Comparison of ENCODE assay signal across 8 cellular contexts in genomic region chr4:76011700-76012387, GRCh38. TPM values are rescaled to one million over a fixed set of nuclear protein-coding genes. Genes with fewer than 3 reads are reported as not detected.
A peak's percentile ranks its signal among the peaks of the same experiment; 100 is the strongest.
DNase-seq lines count a peak whose midpoint lies in the region; ATAC-seq, FAIRE-seq and TF ChIP-seq lines count a peak whose summit lies in the region.

No MANE protein-coding gene starts in this region.

- H3K79me2 ChIP-seq in OCI-LY3 (ENCODE audit: low read length) (no peaks in the 10 kb centered on the region), smooth muscle cell (ENCODE audit: low read depth) (no peaks in the 10 kb centered on the region)

- H3K9ac ChIP-seq in OCI-LY3 (ENCODE audit: low read length): peak overlapping the region; percentile 95
- peak overlapping the region; percentile 82 for H3K9ac ChIP-seq in smooth muscle cell (ENCODE audit: low read depth)

- H3K4me2 ChIP-seq in OCI-LY3 (ENCODE audit: low read length) (peak overlapping the region; percentile 77), smooth muscle cell (peak overlapping the region; percentile 76)

- peak; percentile 31 for ATAC-seq in gastroesophageal sphincter

- no peaks in the 10 kb centered on the region for H3K9me3 ChIP-seq in OCI-LY3 (ENCODE audit: insufficient read depth, low read length)
- H3K9me3 ChIP-seq in gastroesophageal sphincter: no peaks in the 10 kb centered on the region
- H3K9me3 ChIP-seq in smooth muscle cell (replicated peaks; ENCODE audit: low read depth): no peaks in the 10 kb centered on the region

- H3K27me3 ChIP-seq in OCI-LY3 (ENCODE audit: low read depth, low read length) (no peaks in the 10 kb centered on the region), gastroesophageal sphincter (no peaks in the 10 kb centered on the region), smooth muscle cell (ENCODE audit: low read depth) (no peaks in the 10 kb centered on the region)

- H3K4me3 ChIP-seq in OCI-LY3 (ENCODE audit: low read length): peak overlapping the region; percentile 49
- peak overlapping the region; percentile 15 to 30 for H3K4me3 ChIP-seq in gastroesophageal sphincter
- no peak overlapping the region for H3K4me3 ChIP-seq in smooth muscle cell

- FAIRE-seq in GM12891 (lab: Jason Lieb, UNC) (peak; percentile 80), RCC 7860 (lab: Jason Lieb, UNC) (no peak)

- TF ChIP-seq CTCF in OCI-LY3 (IDR thresholded peaks at IDR 0.05; ENCODE audit: low read depth, low read length) (no peak), gastroesophageal sphincter (IDR thresholded peaks at IDR 0.05) (no peak), smooth muscle cell (IDR thresholded peaks at IDR 0.05; ENCODE audit: borderline replicate concordance, insufficient read depth, poor library complexity, severe bottlenecking) (no peak)

- 17 to 24% methylated on average over 6 to 10 of the region's 13 CpGs for WGBS in gastroesophageal sphincter (ENCODE audit: low coverage in 1 of 2), 2 donors
- 30% methylated on average over 13 of the region's 13 CpGs for WGBS in smooth muscle cell (ENCODE audit: low lambda C conversion rate)

- H2AFZ ChIP-seq in OCI-LY3 (ENCODE audit: low read depth, low read length) (no peak overlapping the region), smooth muscle cell (ENCODE audit: low read depth) (peak overlapping the region; percentile 70)

- H3F3A ChIP-seq in smooth muscle cell (ENCODE audit: low read depth): peaks cover 6% of the 10 kb centered on the region

- peaks cover 5% of the 10 kb centered on the region for H3K36me3 ChIP-seq in OCI-LY3 (replicated peaks; ENCODE audit: low read depth, low read length)
- H3K36me3 ChIP-seq in gastroesophageal sphincter: no peaks in the 10 kb centered on the region
- no peaks in the 10 kb centered on the region for H3K36me3 ChIP-seq in smooth muscle cell (ENCODE audit: low read depth)

- H3K27ac ChIP-seq in OCI-LY3 (ENCODE audit: low read length): peak overlapping the region; percentile 98
- H3K27ac ChIP-seq in gastroesophageal sphincter: peak overlapping the region; percentile 36 to 71 (median 60)
- H3K27ac ChIP-seq in smooth muscle cell (ENCODE audit: low read depth): peak overlapping the region; percentile 97

- TF ChIP-seq EP300 in gastroesophageal sphincter (IDR thresholded peaks at IDR 0.05): no peak

- H4K20me1 ChIP-seq in OCI-LY3 (ENCODE audit: insufficient read depth, low read length) (no peaks in the 10 kb centered on the region), smooth muscle cell (ENCODE audit: low read depth) (no peaks in the 10 kb centered on the region)

- H3K4me1 ChIP-seq in OCI-LY3 (ENCODE audit: low read length): peaks cover 96% of the 10 kb centered on the region
- H3K4me1 ChIP-seq in gastroesophageal sphincter: peaks cover 0 to 18% (median 0%) of the 10 kb centered on the region in 3 donors
- peaks cover 10% of the 10 kb centered on the region for H3K4me1 ChIP-seq in smooth muscle cell (ENCODE audit: low read depth)

- DNase-seq in GM12891 (ENCODE audit: insufficient read length, low spot score) (no peak), H4 (ENCODE audit: low spot score) (peak; percentile 53), smooth muscle cell (lab: John Stamatoyannopoulos, UW; ENCODE audit: unreplicated experiment) (no peak), LoVo (ENCODE audit: low spot score) (no peak), RCC 7860 (ENCODE audit: low spot score) (no peak), NCI-H2029 treated with DMSO at 0.1 percent for 48 hours (lab: John Stamatoyannopoulos, UW) (no peak)

- TF ChIP-seq POLR2A in GM12891 (IDR thresholded peaks at IDR 0.05; ENCODE audit: low read depth, low read length): no peak
- no peak for TF ChIP-seq POLR2A in gastroesophageal sphincter (IDR thresholded peaks at IDR 0.05)

TF ChIP-seq in GM12891, 5 proteins besides CTCF, POLR2A, EP300 and RAD21:
- TF ChIP-seq POLR2AphosphoS5 (IDR thresholded peaks at IDR 0.05; ENCODE audit: low read depth, low read length) (no peak), SPI1 (IDR thresholded peaks at IDR 0.05; ENCODE audit: low read depth, low read length) (peak; percentile 60), POU2F2 (IDR thresholded peaks at IDR 0.05; ENCODE audit: low read depth, low read length) (no peak), PAX5 (IDR thresholded peaks at IDR 0.05; ENCODE audit: insufficient read depth, low read length, severe bottlenecking) (no peak), TAF1 (IDR thresholded peaks at IDR 0.05; ENCODE audit: low read depth, low read length) (no peak)

RNA-seq across cellular contexts. Expression of gene CXCL9, which starts 4.5 kb away (rescaled TPM):
- 1.5 TPM for polyA plus RNA-seq in GM12891 (2012; ENCODE audit: low read depth, missing spikeins)
- not detected in 2 replicates for total RNA-seq in H4 (2014; rRNA removed; shearing (Covaris generic))
- under 1 TPM in 2 of 4 donors, not detected in 2; 0.13 to 0.31 TPM for total RNA-seq in gastroesophageal sphincter
- total RNA-seq in smooth muscle cell: 0.27 and 0.45 TPM in 2 replicates
- 0.16 TPM in 1 of 2 replicates, not detected in the other for polyA plus RNA-seq in smooth muscle cell

RNA-seq across cellular contexts. Expression of gene CXCL10, which starts 11.5 kb away (rescaled TPM):
- 7.1 TPM for polyA plus RNA-seq in GM12891 (2012; ENCODE audit: low read depth, missing spikeins)
- total RNA-seq in H4 (2014; rRNA removed; shearing (Covaris generic)): 0.41 and 1.1 TPM in 2 replicates
- total RNA-seq in gastroesophageal sphincter: 1 to 10 TPM in 2 of 4 donors, not detected in 2; 1.7 to 2.1 TPM
- total RNA-seq in smooth muscle cell: 18.9 and 19.7 TPM in 2 replicates
- 18.9 and 21.2 TPM in 2 replicates for polyA plus RNA-seq in smooth muscle cell

RNA-seq across cellular contexts. Expression of gene SDAD1, which starts 21.1 kb away (rescaled TPM):
- 14.9 TPM for polyA plus RNA-seq in GM12891 (2012; ENCODE audit: low read depth, missing spikeins)
- 22.6 and 32.2 TPM in 2 replicates for total RNA-seq in H4 (2014; rRNA removed; shearing (Covaris generic))
- total RNA-seq in gastroesophageal sphincter: 10 to 100 TPM; 35.0 to 42.5 (median 35.7) TPM
- 33.3 and 38.8 TPM in 2 replicates for total RNA-seq in smooth muscle cell
- polyA plus RNA-seq in smooth muscle cell: 30.3 and 44.0 TPM in 2 replicates

RNA-seq across cellular contexts. Expression of gene CXCL11, which starts 24.0 kb away (rescaled TPM):
- not detected for polyA plus RNA-seq in GM12891 (2012; ENCODE audit: low read depth, missing spikeins)
- not detected in 2 replicates for total RNA-seq in H4 (2014; rRNA removed; shearing (Covaris generic))
- total RNA-seq in gastroesophageal sphincter (under 1 TPM in 1 of 4 donors, not detected in 3; 0.59 TPM), smooth muscle cell (not detected in 2 replicates)
- not detected in 2 replicates for polyA plus RNA-seq in smooth muscle cell
